Comparison of ENCODE assay signal across 14 cellular contexts in the genomic region with DNA sequence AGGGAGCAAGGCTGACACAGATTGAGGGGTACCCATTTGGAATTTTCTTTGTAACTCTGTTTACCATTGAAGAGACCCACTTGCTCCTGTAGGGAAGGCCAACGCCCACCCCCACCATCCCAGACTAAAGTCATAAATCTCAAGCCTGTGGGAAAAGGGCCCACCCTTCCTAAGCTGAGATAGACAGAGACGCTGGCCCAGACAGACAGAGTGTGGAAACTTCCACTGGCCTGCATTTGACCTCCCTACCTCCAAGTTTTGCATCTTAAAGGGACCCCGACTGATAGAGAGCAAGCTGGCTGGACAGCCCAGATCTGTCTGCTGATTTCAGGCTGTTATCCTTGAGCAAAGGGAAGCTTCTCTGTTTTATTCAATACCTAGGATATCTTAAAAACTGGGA. TPM values are rescaled to one million over a fixed set of nuclear protein-coding genes. Genes with fewer than 3 reads are reported as not detected.
DNase-seq lines count a peak whose midpoint lies in the region; ATAC-seq, FAIRE-seq and TF ChIP-seq lines count a peak whose summit lies in the region.
"Had no signal": no experiment of that assay in that cellular context is flagged by ENCODE, and none has a peak within 500 bp of the region (broad histone marks: within the 10 kb centered on the region; RNA-seq: fewer than 3 reads in every experiment).

No MANE protein-coding gene starts in this region.

- H2BK120ac ChIP-seq in IMR-90 (ENCODE audit: low read depth, low read length): no peak overlapping the region

- H3K79me1 ChIP-seq in IMR-90 (ENCODE audit: low read depth in 1 of 2, low read length in 2 of 2): no peaks in the 10 kb centered on the region

- no peak overlapping the region; the same call in 1 of the 2 replicates for H4K5ac ChIP-seq in IMR-90 (ENCODE audit: low read depth, low read length)

- TF ChIP-seq CTCF in IMR-90 (conservative IDR thresholded peaks at IDR 0.05; ENCODE audit: low read depth, low read length) (no peak), esophagus muscularis mucosa (IDR thresholded peaks at IDR 0.05) (no peak), keratinocyte (optimal IDR thresholded peaks at IDR 0.05 in 1 of 3, IDR thresholded peaks at IDR 0.05 in 1 of 3, conservative IDR thresholded peaks at IDR 0.05 in 1 of 3; ENCODE audit: extremely low read depth in 1 of 3, insufficient read depth in 2 of 3, low read length in 3 of 3) (no peak), stomach (IDR thresholded peaks at IDR 0.05) (no peak)

- in situ Hi-C loops in IMR-90 (cut with MboI; ENCODE audit: low sequenced_read_pairs): no loop called here

- H3K9me1 ChIP-seq in IMR-90 (ENCODE audit: insufficient read depth, low read length): no peaks in the 10 kb centered on the region
- H3K9me1 ChIP-seq in keratinocyte (ENCODE audit: control insufficient read depth, extremely low read depth, insufficient read depth, low read length): no peaks in the 10 kb centered on the region

- no peak overlapping the region for H3K4ac ChIP-seq in IMR-90 (ENCODE audit: low read depth, low read length)

- H3K9ac ChIP-seq in IMR-90 (ENCODE audit: low read depth, low read length) (no peak overlapping the region), keratinocyte (ENCODE audit: control insufficient read depth, extremely low read depth, insufficient read depth, low read length) (no peak overlapping the region), subcutaneous abdominal adipose tissue (ENCODE audit: low read length in 5 of 5) (peak overlapping the region in 2 of 5 donors; percentile 1 to 3)

- dilution Hi-C loops in IMR-90 (cut with HindIII; ENCODE audit: low sequenced_read_pairs, unreplicated experiment) (no loop called here), keratinocyte (cut with MboI; ENCODE audit: extremely low pct_ligation_motif_present, low sequenced_read_pairs) (no loop called here)

- TF ChIP-seq RAD21 in IMR-90 (IDR thresholded peaks at IDR 0.05; ENCODE audit: low read length): no peak

- CTCF ChIA-PET in IMR-90 (lab: Yijun Ruan, JAX): no interaction called here

- H2BK15ac ChIP-seq in IMR-90 (ENCODE audit: low read depth, low read length): no peak overlapping the region

- H3K79me2 ChIP-seq in keratinocyte (ENCODE audit: control insufficient read depth, insufficient read depth, low read length): no peaks in the 10 kb centered on the region

- intact Hi-C loops in IMR-90 (cut with micrococcal nuclease): no loop called here
- intact Hi-C loops in esophagus muscularis mucosa (cut with DNase I): no loop called here
- intact Hi-C loops in stomach (cut with DNase I; ENCODE audit: low total_unique reads): no loop called here

- no peak overlapping the region for H3K27ac ChIP-seq in IMR-90 (ENCODE audit: insufficient read depth, low read length)
- peak overlapping the region in 3 of 4 donors; percentile 10 to 27 (median 22) for H3K27ac ChIP-seq in esophagus muscularis mucosa (replicated peaks in 1 of 4)
- H3K27ac ChIP-seq in keratinocyte (ENCODE audit: control insufficient read depth, insufficient read depth, low read length): no peak overlapping the region
- H3K27ac ChIP-seq in subcutaneous abdominal adipose tissue (ENCODE audit: low read depth, low read length): peak overlapping the region; percentile 6
- peak overlapping the region in 2 of 5 donors; percentile 28 to 46 for H3K27ac ChIP-seq in stomach
- H3K27ac ChIP-seq: colonic mucosa had no signal

- DNase-seq in IMR-90 (peak; percentile 21), esophagus muscularis mucosa (ENCODE audit: extremely low spot score) (no peak), keratinocyte (ENCODE audit: low read depth, low spot score) (no peak), pons (ENCODE audit: low spot score) (no peak), T-helper 9 cell (no peak), stomach (no peak)
- DNase-seq: activated naive CD4-positive, alpha-beta T cell treated with anti-CD3 and anti-CD28 coated beads, Interleukin-2, amount 10 ng/mL, durations not matched to agents 7 days and 5 days; CD4-positive, alpha-beta T cell; colonic mucosa; NCI-H2081 treated with DMSO at 0.1 percent for 48 hours; stimulated activated naive CD8-positive, alpha-beta T cell treated with anti-CD3 and anti-CD28 coated beads, Interleukin-15, amount 100 ng/mL, for 72 hours had no signal

- H4K91ac ChIP-seq in IMR-90 (ENCODE audit: insufficient read depth, low read depth, low read length): no peak overlapping the region

- no peak overlapping the region for H3K56ac ChIP-seq in IMR-90 (ENCODE audit: extremely low read depth, insufficient read depth, low read length)

- POLR2A ChIA-PET in IMR-90 (lab: Charles Lee; ENCODE audit: unreplicated experiment): no interaction called here

- TF ChIP-seq EP300 in esophagus muscularis mucosa (IDR thresholded peaks at IDR 0.05) (no peak), stomach (IDR thresholded peaks at IDR 0.05) (no peak)

- H3K36me3 ChIP-seq in IMR-90 (ENCODE audit: control insufficient read depth, insufficient read depth, low read length) (no peaks in the 10 kb centered on the region), esophagus muscularis mucosa (no peaks in the 10 kb centered on the region), keratinocyte (ENCODE audit: control insufficient read depth in 2 of 2, extremely low read depth in 1 of 2, insufficient read depth in 2 of 2, low read length in 2 of 2) (no peaks in the 10 kb centered on the region), subcutaneous abdominal adipose tissue (ENCODE audit: control insufficient read depth in 5 of 5, insufficient read depth in 5 of 5, low read length in 5 of 5) (no peaks in the 10 kb centered on the region), stomach (no peaks in the 10 kb centered on the region)
- H3K36me3 ChIP-seq: colonic mucosa had no signal

- no peak for TF ChIP-seq POLR2A in IMR-90 (IDR thresholded peaks at IDR 0.05; ENCODE audit: low read depth, low read length)
- no peak for TF ChIP-seq POLR2A in esophagus muscularis mucosa (IDR thresholded peaks at IDR 0.05; ENCODE audit: low read depth)
- no peak for TF ChIP-seq POLR2A in stomach (IDR thresholded peaks at IDR 0.05)

- BruUV-seq in IMR-90 (replicated peaks; lab: Mats Ljungman, UMichigan): no TSS peak

- H2AFZ ChIP-seq in IMR-90 (replicated peaks; ENCODE audit: low read length, poor library complexity) (no peak overlapping the region), keratinocyte (ENCODE audit: control insufficient read depth, low read length) (no peak overlapping the region)

- no peaks in the 10 kb centered on the region for H4K20me1 ChIP-seq in IMR-90 (ENCODE audit: insufficient read depth, low read length)
- no peaks in the 10 kb centered on the region for H4K20me1 ChIP-seq in keratinocyte (ENCODE audit: control insufficient read depth, extremely low read depth, insufficient read depth, low read length)

- H2BK5ac ChIP-seq in IMR-90 (ENCODE audit: low read depth, low read length, poor library complexity, severe bottlenecking): no peak overlapping the region

- H3K14ac ChIP-seq in IMR-90 (replicated peaks; ENCODE audit: low read depth, low read length): no peak overlapping the region

- H3K4me2 ChIP-seq in IMR-90 (ENCODE audit: low read depth, low read length): no peak overlapping the region
- peak overlapping the region; percentile 75 for H3K4me2 ChIP-seq in keratinocyte (ENCODE audit: control insufficient read depth, extremely low read depth, insufficient read depth, low read depth, low read length)

- no CpG with 5 or more reads among the region's 3 CpGs for WGBS in IMR-90 (ENCODE audit: extremely low coverage in 2 of 2, insufficient read length in 1 of 2), 2 experiments
- 33% methylated on average over 3 of the region's 3 CpGs for WGBS in esophagus muscularis mucosa
- 35 to 50% (median 43%) methylated on average over 3 of the region's 3 CpGs for WGBS in stomach, 5 donors

- FAIRE-seq in keratinocyte (lab: Jason Lieb, UNC): no peak

- no peak overlapping the region for H2AK5ac ChIP-seq in IMR-90 (ENCODE audit: low read depth, low read length)

- H3K23ac ChIP-seq in IMR-90 (ENCODE audit: low read depth, low read length): no peak overlapping the region

- H2BK20ac ChIP-seq in IMR-90 (ENCODE audit: low read depth, low read length): no peak overlapping the region

- H3K4me1 ChIP-seq in IMR-90 (ENCODE audit: control insufficient read depth, insufficient read depth, low read length) (peaks cover 5% of the 10 kb centered on the region; the same call in 1 of the 2 replicates), esophagus muscularis mucosa (peaks cover 0 to 54% (median 39%) of the 10 kb centered on the region in 4 donors), keratinocyte (ENCODE audit: control insufficient read depth, extremely low read depth, insufficient read depth, low read length) (peaks cover 21% of the 10 kb centered on the region), subcutaneous abdominal adipose tissue (ENCODE audit: control insufficient read depth in 5 of 5, insufficient read depth in 5 of 5, low read length in 5 of 5) (peaks cover 1 to 46% (median 37%) of the 10 kb centered on the region in 5 donors), stomach (peaks cover 0 to 6% (median 0%) of the 10 kb centered on the region in 4 donors)
- H3K4me1 ChIP-seq: colonic mucosa had no signal

- H3K9me3 ChIP-seq in IMR-90 (ENCODE audit: control insufficient read depth, insufficient read depth, low read length) (no peaks in the 10 kb centered on the region), esophagus muscularis mucosa (no peaks in the 10 kb centered on the region), keratinocyte (ENCODE audit: control insufficient read depth, low read depth, low read length) (no peaks in the 10 kb centered on the region), subcutaneous abdominal adipose tissue (ENCODE audit: control insufficient read depth in 5 of 5, low read length in 5 of 5) (no peaks in the 10 kb centered on the region), stomach (no peaks in the 10 kb centered on the region)
- H3K9me3 ChIP-seq: colonic mucosa had no signal

- no peak overlapping the region for H3K4me3 ChIP-seq in IMR-90 (ENCODE audit: insufficient read depth, low read depth, low read length)
- no peak overlapping the region for H3K4me3 ChIP-seq in esophagus muscularis mucosa
- H3K4me3 ChIP-seq in keratinocyte (ENCODE audit: control insufficient read depth in 2 of 3, extremely low read depth in 1 of 3, insufficient read depth in 2 of 3, low read depth in 1 of 3, low read length in 3 of 3): no peak overlapping the region
- H3K4me3 ChIP-seq in subcutaneous abdominal adipose tissue (ENCODE audit: low read depth in 1 of 5, low read length in 5 of 5): peak overlapping the region; percentile 20 to 45 (median 34)
- H3K4me3 ChIP-seq in stomach: no peak overlapping the region
- H3K4me3 ChIP-seq: colonic mucosa, lung had no signal

- H3K27me3 ChIP-seq in IMR-90 (ENCODE audit: control insufficient read depth, insufficient read depth, low read length): no peaks in the 10 kb centered on the region; the same call in none of the 2 replicates
- H3K27me3 ChIP-seq in esophagus muscularis mucosa: no peaks in the 10 kb centered on the region
- no peaks in the 10 kb centered on the region for H3K27me3 ChIP-seq in keratinocyte (ENCODE audit: control insufficient read depth, extremely low read depth, insufficient read depth, low read length)
- no peaks in the 10 kb centered on the region for H3K27me3 ChIP-seq in subcutaneous abdominal adipose tissue (ENCODE audit: control insufficient read depth in 5 of 5, insufficient read depth in 4 of 5, low read length in 5 of 5)
- H3K27me3 ChIP-seq in stomach: no peaks in the 10 kb centered on the region
- H3K27me3 ChIP-seq: colonic mucosa had no signal

- H2AK9ac ChIP-seq in IMR-90 (replicated peaks; ENCODE audit: low read depth, low read length, poor library complexity): no peak overlapping the region

- ATAC-seq in IMR-90 (ENCODE audit: low read depth): peak; percentile 50
- no peak for ATAC-seq in HG03442 (IDR thresholded peaks at IDR 0.05; ENCODE audit: unreplicated experiment)
- ATAC-seq: stimulated activated naive CD8-positive, alpha-beta T cell treated with anti-CD3 and anti-CD28 coated beads, Interleukin-15, amount 100 ng/mL, for 72 hours had no signal

- no peak overlapping the region for H4K8ac ChIP-seq in IMR-90 (ENCODE audit: low read depth in 2 of 2, low read length in 2 of 2)

- H3K18ac ChIP-seq in IMR-90 (ENCODE audit: low read depth, low read length): no peak overlapping the region; the same call in 1 of the 2 replicates

RNA-seq across cellular contexts. Expression of gene SLC14A2, which starts 48.2 kb away (rescaled TPM):
- total RNA-seq in IMR-90 (2012; rRNA removed) (not detected in 2 replicates), esophagus muscularis mucosa (under 1 TPM in 2 of 4 donors, not detected in 2; 0.17 to 0.42 TPM), stomach (under 1 TPM in 1 of 5 donors, not detected in 4; under 0.01 TPM)
- polyA plus RNA-seq in IMR-90 (2012; rRNA removed) (0.03 TPM in 1 of 2 replicates, not detected in the other), keratinocyte (0.03 TPM in 1 of 3 replicates, not detected in the others), stomach (not detected)
- not detected in 2 replicates for polyA plus RNA-seq in IMR-90 (2012; cell fraction: cytosol; rRNA removed)
- polyA plus RNA-seq in IMR-90 (2012; cell fraction: nucleus; rRNA removed; ENCODE audit: low replicate concordance): not detected in 2 replicates
- not detected for polyA plus RNA-seq in keratinocyte (2011; ENCODE audit: low read depth)
- polyA plus RNA-seq in keratinocyte (2011; cell fraction: cytosol; rRNA removed): not detected in 2 replicates
- 0.03 and 0.08 TPM in 2 replicates for polyA plus RNA-seq in keratinocyte (2011; cell fraction: nucleus; rRNA removed)
- 0.03 TPM in 1 of 2 replicates, not detected in the other for polyA plus RNA-seq in keratinocyte (2012; ENCODE audit: low replicate concordance)
- polyA minus RNA-seq in keratinocyte: not detected in 3 replicates
- polyA minus RNA-seq in keratinocyte (2011; cell fraction: cytosol; rRNA and poly(A)+ RNA removed): not detected
- not detected in 2 replicates for polyA minus RNA-seq in keratinocyte (2011; cell fraction: nucleus; rRNA and poly(A)+ RNA removed)
- total RNA-seq: CD4-positive, alpha-beta T cell; colonic mucosa had no signal

Comparison
In these comparisons a context has a peak if more than half of its experiments do, and no peak if none do; other contexts are left out.
1. H3K27ac ChIP-seq: peak in esophagus muscularis mucosa (3 of 4) and subcutaneous abdominal adipose tissue (single experiment); none in IMR-90 (single experiment) and keratinocyte (single experiment).
2. H3K4me3 ChIP-seq: peak in subcutaneous abdominal adipose tissue (5 of 5); none in IMR-90 (single experiment), esophagus muscularis mucosa (0 of 4), keratinocyte (0 of 3) and stomach (0 of 4).